17 cellular contexts compared by ENCODE assay signal in genomic region chr5:135753990-135754389, GRCh38.
A peak's percentile ranks its signal among the peaks of the same experiment; 100 is the strongest.
DNase-seq lines count a peak whose midpoint lies in the region; ATAC-seq and TF ChIP-seq lines count a peak whose summit lies in the region.
"Had no signal": no experiment of that assay in that cellular context is flagged by ENCODE, and none has a peak within 500 bp of the region (broad histone marks: within the 10 kb centered on the region; RNA-seq: fewer than 3 reads in every experiment).

No MANE protein-coding gene starts in this region.

- peaks cover 0 to 9% (median 0%) of the 10 kb centered on the region in 4 donors for H3K27me3 ChIP-seq in esophagus muscularis mucosa
- H3K27me3 ChIP-seq in neural cell (ENCODE audit: insufficient read depth, low read depth, low read length), result no peaks in the 10 kb centered on the region
- H3K27me3 ChIP-seq: BE2C had no signal

- H3K4me2 ChIP-seq in neural cell (ENCODE audit: low read length), result no peak overlapping the region
- H3K4me2 ChIP-seq: GM23338 had no signal

- ATAC-seq in activated naive CD4-positive, alpha-beta T cell treated with anti-CD3 and anti-CD28 coated beads, Interleukin-2, amount 50 U/mL, for 72 hours, result peak; percentile 60 to 76
- peak; percentile 8 for ATAC-seq in stimulated activated memory B cell treated with anti-CD40 and anti-IgM and Interleukin-4, amounts not matched to agents 10 μg/mL and 1 μg/mL and 100 μg/mL, for 72 hours
- no peak for ATAC-seq in GM18868 (IDR thresholded peaks at IDR 0.05; ENCODE audit: unreplicated experiment)
- ATAC-seq: GM23338 had no signal

- H3K36me3 Mint-ChIP-seq in activated naive CD4-positive, alpha-beta T cell treated with anti-CD3 and anti-CD28 coated beads, Interleukin-2, amount 50 U/mL, for 72 hours, result no peaks in the 10 kb centered on the region
- H3K36me3 Mint-ChIP-seq in activated naive CD4-positive, alpha-beta T cell treated with anti-CD3 and anti-CD28 coated beads, Interleukin-2, amount 10 ng/mL, durations not matched to agents 7 days and 5 days, result no peaks in the 10 kb centered on the region
- no peaks in the 10 kb centered on the region for H3K36me3 Mint-ChIP-seq in stimulated activated memory B cell treated with anti-CD40 and anti-IgM and Interleukin-4, amounts not matched to agents 10 μg/mL and 1 μg/mL and 100 μg/mL, for 72 hours
- H3K36me3 Mint-ChIP-seq: CD4-positive, CD25-positive, alpha-beta regulatory T cell; CD8-positive, alpha-beta memory T cell had no signal

- no peaks in the 10 kb centered on the region for H3K36me3 ChIP-seq in esophagus muscularis mucosa
- no peaks in the 10 kb centered on the region for H3K36me3 ChIP-seq in neural cell (ENCODE audit: insufficient read depth, low read length)
- H3K36me3 ChIP-seq: BE2C had no signal

- H3K9me3 ChIP-seq in esophagus muscularis mucosa, result no peaks in the 10 kb centered on the region
- H3K9me3 ChIP-seq in neural cell (ENCODE audit: low read length), result no peaks in the 10 kb centered on the region
- H3K9me3 ChIP-seq: BE2C had no signal

- H3F3A ChIP-seq in neural cell (ENCODE audit: insufficient read depth, low read length, poor library complexity, severe bottlenecking), result no peaks in the 10 kb centered on the region

- CTCF ChIA-PET in activated naive CD4-positive, alpha-beta T cell treated with anti-CD3 and anti-CD28 coated beads, Interleukin-2, amount 10 ng/mL, durations not matched to agents 7 days and 5 days (lab: Charles Lee), result no interaction called here

- H3K27me3 Mint-ChIP-seq in activated naive CD4-positive, alpha-beta T cell treated with anti-CD3 and anti-CD28 coated beads, Interleukin-2, amount 10 ng/mL, durations not matched to agents 7 days and 5 days, result no peaks in the 10 kb centered on the region
- H3K27me3 Mint-ChIP-seq in stimulated activated memory B cell treated with anti-CD40 and anti-IgM and Interleukin-4, amounts not matched to agents 10 μg/mL and 1 μg/mL and 100 μg/mL, for 72 hours, result no peaks in the 10 kb centered on the region
- H3K27me3 Mint-ChIP-seq: CD8-positive, alpha-beta memory T cell had no signal

- H3K27ac ChIP-seq in esophagus muscularis mucosa (replicated peaks in 1 of 4) (no peak overlapping the region), neural cell (ENCODE audit: low read length) (no peak overlapping the region)

- WGBS in esophagus muscularis mucosa, result 88% methylated on average over 5 of the region's 5 CpGs

- TF ChIP-seq EP300 in esophagus muscularis mucosa (IDR thresholded peaks at IDR 0.05), result no peak
- TF ChIP-seq EP300 in neural cell (conservative IDR thresholded peaks at IDR 0.05; ENCODE audit: poor library complexity, severe bottlenecking), result no peak

- no peak overlapping the region for H3K4me3 Mint-ChIP-seq in activated naive CD4-positive, alpha-beta T cell treated with anti-CD3 and anti-CD28 coated beads, Interleukin-2, amount 10 ng/mL, durations not matched to agents 7 days and 5 days
- no peak overlapping the region for H3K4me3 Mint-ChIP-seq in stimulated activated memory B cell treated with anti-CD40 and anti-IgM and Interleukin-4, amounts not matched to agents 10 μg/mL and 1 μg/mL and 100 μg/mL, for 72 hours
- H3K4me3 Mint-ChIP-seq: CD4-positive, CD25-positive, alpha-beta regulatory T cell; CD8-positive, alpha-beta memory T cell; GM23338 had no signal

- no peaks in the 10 kb centered on the region for H3K4me1 Mint-ChIP-seq in activated naive CD4-positive, alpha-beta T cell treated with anti-CD3 and anti-CD28 coated beads, Interleukin-2, amount 10 ng/mL, durations not matched to agents 7 days and 5 days
- no peaks in the 10 kb centered on the region for H3K4me1 Mint-ChIP-seq in stimulated activated memory B cell treated with anti-CD40 and anti-IgM and Interleukin-4, amounts not matched to agents 10 μg/mL and 1 μg/mL and 100 μg/mL, for 72 hours
- H3K4me1 Mint-ChIP-seq: CD4-positive, CD25-positive, alpha-beta regulatory T cell; CD8-positive, alpha-beta memory T cell; GM23338 had no signal

- no peaks in the 10 kb centered on the region for H4K20me1 ChIP-seq in neural cell (ENCODE audit: insufficient read depth)

- TF ChIP-seq RAD21 in neural cell (conservative IDR thresholded peaks at IDR 0.05), result no peak

- H3K4me1 ChIP-seq in esophagus muscularis mucosa, result no peaks in the 10 kb centered on the region
- H3K4me1 ChIP-seq: BE2C had no signal

- H3K4me3 ChIP-seq in esophagus muscularis mucosa (no peak overlapping the region), neural cell (ENCODE audit: low read length) (no peak overlapping the region)
- H3K4me3 ChIP-seq: GM23338 had no signal

- no peak for DNase-seq in activated naive CD4-positive, alpha-beta T cell treated with anti-CD3 and anti-CD28 coated beads, Interleukin-2, amount 50 U/mL, for 72 hours (ENCODE audit: low spot score in 2 of 2)
- no peak for DNase-seq in activated naive CD4-positive, alpha-beta T cell treated with anti-CD3 and anti-CD28 coated beads, Interleukin-2, amount 10 ng/mL, durations not matched to agents 7 days and 5 days
- DNase-seq in esophagus muscularis mucosa (ENCODE audit: extremely low spot score), result peak; percentile 37
- no peak for DNase-seq in medulla oblongata (ENCODE audit: extremely low spot score)
- DNase-seq in NCI-H2029 treated with DMSO at 0.1 percent for 48 hours (lab: John Stamatoyannopoulos, UW), result no peak
- DNase-seq: ACHN; BE2C; C1 segment of cervical spinal cord; CD8-positive, alpha-beta memory T cell; COR-L47; DMS 273 treated with DMSO at 0.1 percent for 48 hours; HCEC 1CT had no signal

- H3K27ac Mint-ChIP-seq in activated naive CD4-positive, alpha-beta T cell treated with anti-CD3 and anti-CD28 coated beads, Interleukin-2, amount 50 U/mL, for 72 hours, result no peak overlapping the region
- H3K27ac Mint-ChIP-seq in activated naive CD4-positive, alpha-beta T cell treated with anti-CD3 and anti-CD28 coated beads, Interleukin-2, amount 10 ng/mL, durations not matched to agents 7 days and 5 days, result no peak overlapping the region
- no peak overlapping the region for H3K27ac Mint-ChIP-seq in stimulated activated memory B cell treated with anti-CD40 and anti-IgM and Interleukin-4, amounts not matched to agents 10 μg/mL and 1 μg/mL and 100 μg/mL, for 72 hours
- H3K27ac Mint-ChIP-seq: CD4-positive, CD25-positive, alpha-beta regulatory T cell; CD8-positive, alpha-beta memory T cell; GM23338 had no signal

- H3K79me2 ChIP-seq in neural cell (replicated peaks; ENCODE audit: insufficient read depth, low read length), result no peaks in the 10 kb centered on the region

- TF ChIP-seq CTCF in esophagus muscularis mucosa (IDR thresholded peaks at IDR 0.05) (no peak), neural cell (IDR thresholded peaks at IDR 0.05; ENCODE audit: poor library complexity, severe bottlenecking) (no peak)

- intact Hi-C loops in esophagus muscularis mucosa (cut with DNase I), result no loop called here

- no peaks in the 10 kb centered on the region for H3K9me3 Mint-ChIP-seq in activated naive CD4-positive, alpha-beta T cell treated with anti-CD3 and anti-CD28 coated beads, Interleukin-2, amount 50 U/mL, for 72 hours
- H3K9me3 Mint-ChIP-seq in activated naive CD4-positive, alpha-beta T cell treated with anti-CD3 and anti-CD28 coated beads, Interleukin-2, amount 10 ng/mL, durations not matched to agents 7 days and 5 days, result no peaks in the 10 kb centered on the region
- no peaks in the 10 kb centered on the region for H3K9me3 Mint-ChIP-seq in stimulated activated memory B cell treated with anti-CD40 and anti-IgM and Interleukin-4, amounts not matched to agents 10 μg/mL and 1 μg/mL and 100 μg/mL, for 72 hours
- H3K9me3 Mint-ChIP-seq: CD4-positive, CD25-positive, alpha-beta regulatory T cell; GM23338 had no signal

- no peak for TF ChIP-seq POLR2A in esophagus muscularis mucosa (IDR thresholded peaks at IDR 0.05; ENCODE audit: low read depth)

- H2AFZ ChIP-seq in neural cell (ENCODE audit: low read depth, low read length), result no peak overlapping the region
- H2AFZ ChIP-seq: GM23338 had no signal

- H3K9ac ChIP-seq in neural cell (ENCODE audit: low read length), result no peak overlapping the region

- H3K9me2 ChIP-seq in neural cell (ENCODE audit: insufficient read depth, low read length), result no peaks in the 10 kb centered on the region

TF ChIP-seq in neural cell, 6 proteins besides CTCF, POLR2A, EP300 and RAD21:
- TF ChIP-seq REST (IDR thresholded peaks at IDR 0.05; ENCODE audit: borderline replicate concordance), result no peak
- TF ChIP-seq POLR2AphosphoS5 (IDR thresholded peaks at IDR 0.05), result peak; percentile 17
- no peak for TF ChIP-seq MXI1 (conservative IDR thresholded peaks at IDR 0.05; ENCODE audit: poor library complexity, severe bottlenecking)
- TF ChIP-seq TAF1 (IDR thresholded peaks at IDR 0.05; ENCODE audit: low read depth), result no peak
